ENCODE assay signal across 9 cellular contexts in the genomic region with DNA sequence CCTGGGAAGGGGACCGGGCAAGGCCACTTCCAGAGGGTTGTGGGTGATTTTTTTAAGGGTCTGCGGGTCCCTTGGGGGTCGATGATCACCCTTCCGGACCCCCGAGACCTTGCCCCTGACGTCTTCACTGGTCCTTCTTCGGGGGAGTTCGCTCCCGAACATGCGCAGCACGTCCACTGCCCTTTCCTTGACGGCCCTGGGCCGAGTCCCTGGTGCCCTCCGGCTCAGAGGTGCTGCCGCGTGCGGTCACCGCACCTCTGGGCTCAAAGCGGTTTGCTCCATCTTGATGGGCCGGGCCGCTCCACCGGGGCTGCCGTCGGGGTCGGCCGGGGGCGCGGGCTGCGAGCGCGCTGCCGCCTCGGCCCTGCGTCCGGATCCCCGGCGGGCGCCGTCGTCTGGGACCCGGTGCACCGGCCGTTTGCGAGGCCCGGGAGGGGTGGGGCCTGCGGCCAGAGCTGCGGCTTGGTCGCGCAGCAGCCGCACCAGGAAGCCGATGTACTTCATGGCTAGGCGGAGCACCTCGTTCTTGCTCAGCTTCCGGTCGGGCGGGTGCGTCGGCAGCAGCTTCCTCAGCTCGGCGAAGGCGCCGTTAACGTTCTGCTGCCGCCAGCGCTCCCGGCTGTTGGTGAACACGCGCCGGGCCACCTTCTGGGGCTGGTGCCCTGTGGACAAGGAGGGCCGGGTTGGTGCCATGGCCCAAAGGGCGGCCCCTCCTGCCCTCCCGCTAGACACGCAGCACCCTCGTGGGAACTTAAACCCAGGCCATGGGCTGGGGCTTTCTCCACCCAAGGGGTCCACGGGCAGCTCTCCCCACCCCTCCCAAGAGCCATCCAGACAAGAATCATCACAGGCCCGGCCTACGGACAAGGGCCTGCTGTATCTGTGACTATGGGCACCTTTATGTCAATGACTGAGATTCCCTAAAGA. TPM values are rescaled to one million over a fixed set of nuclear protein-coding genes. Genes with fewer than 3 reads are reported as not detected.
DNase-seq lines count a peak whose midpoint lies in the region; ATAC-seq and TF ChIP-seq lines count a peak whose summit lies in the region.
"Had no signal": no experiment of that assay in that cellular context is flagged by ENCODE, and none has a peak within 500 bp of the region (broad histone marks: within the 10 kb centered on the region; RNA-seq: fewer than 3 reads in every experiment).

No MANE protein-coding gene starts in this region.

- H3K4me1 ChIP-seq in adrenal gland (replicated peaks in 1 of 2), result peaks cover 19 to 35% of the 10 kb centered on the region in 2 donors
- H3K4me1 ChIP-seq: SJSA1 had no signal

- 20 to 29% (median 25%) methylated on average over 31 to 77 of the region's 77 CpGs; no CpG with 5 or more reads in 1 of the 4 donors for WGBS in adrenal gland, 4 donors

- DNase-seq in T-helper 1 cell (peak; percentile 66 to 93 (median 75)), adrenal gland (peak in 4 of 7 donors; percentile 44 to 76 (median 67)), left kidney (ENCODE audit: low read depth, low spot score) (peak; percentile 70), NCI-H1417 treated with DMSO at 0.1 percent for 48 hours (lab: John Stamatoyannopoulos, UW) (no peak)
- peak; percentile 61 to 62 for DNase-seq in stimulated activated CD8-positive, alpha-beta memory T cell treated with anti-CD3 and anti-CD28 coated beads, Interleukin-15, amount 100 ng/mL, for 4 hours (ENCODE audit: low read depth in 2 of 2)

- peak overlapping the region in 1 of 4 donors; percentile 48 for H3K4me3 ChIP-seq in adrenal gland
- H3K4me3 ChIP-seq: SJSA1 had no signal

- no peak for TF ChIP-seq CTCF in adrenal gland (IDR thresholded peaks at IDR 0.05)

- peak overlapping the region in 4 of 5 donors; percentile 37 to 93 (median 70) for H3K27ac ChIP-seq in adrenal gland
- H3K27ac ChIP-seq: SJSA1 had no signal

- TF ChIP-seq POLR2A in GM18951 (IDR thresholded peaks at IDR 0.05; ENCODE audit: extremely low read depth, insufficient read depth, insufficient read length) (peak; percentile 45), adrenal gland (IDR thresholded peaks at IDR 0.05) (no peak)

- in situ Hi-C loops in GM18951 (cut with MboI; ENCODE audit: low sequenced_read_pairs, unreplicated experiment), result no loop called here

- H3K36me3 ChIP-seq in adrenal gland (replicated peaks in 1 of 2), result no peaks in the 10 kb centered on the region

- ATAC-seq in GM19023 (IDR thresholded peaks at IDR 0.05; ENCODE audit: unreplicated experiment) (no peak), GM19328 (IDR thresholded peaks at IDR 0.05; ENCODE audit: unreplicated experiment) (no peak)

- intact Hi-C loops in adrenal gland (cut with DNase I), result no loop called here

- no peaks in the 10 kb centered on the region for H3K9me3 ChIP-seq in adrenal gland (replicated peaks in 1 of 3)
- H3K9me3 ChIP-seq: SJSA1 had no signal

- H3K27me3 ChIP-seq in adrenal gland, result peaks cover 8% of the 10 kb centered on the region
- H3K27me3 ChIP-seq: SJSA1 had no signal

RNA-seq across cellular contexts. Expression of a gene that starts 3.3 kb away (rescaled TPM):
- total RNA-seq in adrenal gland, result 10 to 100 TPM in 5 of 8 donors, 1 to 10 TPM in 3; 4.3 to 22.5 (median 13.2) TPM
- 10 to 100 TPM in 1 of 3 donors, 1 to 10 TPM in 1, under 1 TPM in 1; 0.38 to 18.7 (median 7.9) TPM for polyA plus RNA-seq in adrenal gland
- total RNA-seq: SJSA1 had no signal

RNA-seq across cellular contexts. Expression of a gene that starts 17.2 kb away (rescaled TPM):
- total RNA-seq in adrenal gland, result 10 to 100 TPM; 13.4 to 48.0 (median 35.4) TPM
- 100 to 1,000 TPM in 2 of 3 donors, 10 to 100 TPM in 1; 15.5 to 229 (median 120) TPM for polyA plus RNA-seq in adrenal gland

RNA-seq across cellular contexts. Expression of a gene that starts 18.7 kb away (rescaled TPM):
- total RNA-seq in adrenal gland, result 10 to 100 TPM; 26.7 to 67.0 (median 48.0) TPM
- 10 to 100 TPM; 12.4 to 47.7 (median 14.8) TPM for polyA plus RNA-seq in adrenal gland

RNA-seq across cellular contexts. Expression of a gene that starts 50.8 kb away (rescaled TPM):
- 10 to 100 TPM; 30.5 to 90.7 (median 65.0) TPM for total RNA-seq in adrenal gland
- 100 to 1,000 TPM in 2 of 3 donors, 10 to 100 TPM in 1; 16.0 to 182 (median 159) TPM for polyA plus RNA-seq in adrenal gland

RNA-seq across cellular contexts. Expression of a gene that starts 50.9 kb away (rescaled TPM):
- total RNA-seq in adrenal gland, result 100 to 1,000 TPM in 2 of 8 donors, 10 to 100 TPM in 6; 36.4 to 121 (median 61.8) TPM
- polyA plus RNA-seq in adrenal gland, result 100 to 1,000 TPM in 1 of 3 donors, 10 to 100 TPM in 1, 1 to 10 TPM in 1; 7.4 to 120 (median 97.1) TPM
